ENCODE assay signal across 21 cellular contexts in genomic region chr5:620586-621180, GRCh38.
"Had no signal": no experiment of that assay in that cellular context is flagged by ENCODE, and none has a peak within 500 bp of the region (broad histone marks: within the 10 kb centered on the region; RNA-seq: fewer than 3 reads in every experiment).

No MANE protein-coding gene starts in this region.

- H3K4me1 ChIP-seq: gastrocnemius medialis, heart left ventricle, tibial artery, vagina had no signal

- H3K27me3 ChIP-seq: gastrocnemius medialis, heart left ventricle, neutrophil, tibial artery, vagina had no signal

- DNase-seq: activated CD4-positive, alpha-beta T cell treated with anti-CD3 and anti-CD28 coated beads for 36 hours; activated CD4-positive, alpha-beta T cell treated with anti-CD3 and anti-CD28 coated beads, Interleukin-2, amount 50 U/mL, for 48 hours; activated effector memory CD4-positive, alpha-beta T cell treated with Interleukin-2 at 50 U/mL for 16 hours; activated T-cell treated with anti-CD3 and anti-CD28 coated beads, Interleukin-2, amount 50 U/mL, for 4 hours; effector CD4-positive, alpha-beta T cell; gastrocnemius medialis; immature natural killer cell; mesenchymal stem cell; naive thymus-derived CD4-positive, alpha-beta T cell; stimulated activated CD4-positive, alpha-beta T cell treated with anti-CD3 and anti-CD28 coated beads, Interleukin-12 subunit alpha, Interleukin-12 subunit beta, amount 100 ng/mL, for 4 hours; stimulated activated CD4-positive, alpha-beta T cell treated with anti-CD3 and anti-CD28 coated beads, Interleukin-1b, Interleukin-23, amount 100 ng/mL, for 48 hours; stimulated activated naive CD4-positive, alpha-beta T cell treated with Interleukin-2 at 50 U/mL for 16 hours had no signal

- H3K27ac ChIP-seq: gastrocnemius medialis, heart left ventricle, neutrophil, tibial artery, vagina had no signal

- H3K27ac Mint-ChIP-seq: activated CD4-positive, alpha-beta T cell treated with anti-CD3 and anti-CD28 coated beads for 36 hours; activated naive CD8-positive, alpha-beta T cell; immature natural killer cell; naive thymus-derived CD4-positive, alpha-beta T cell; T-helper 2 cell treated with Interferon-gamma antibody and Interleukin-4, amounts not matched to agents 5 μg/mL and 100 μg/mL, for 36 hours; WTC11 had no signal

- H3K27me3 Mint-ChIP-seq: activated CD4-positive, alpha-beta T cell treated with anti-CD3 and anti-CD28 coated beads for 36 hours; activated naive CD8-positive, alpha-beta T cell; naive thymus-derived CD4-positive, alpha-beta T cell had no signal

- ATAC-seq: activated CD4-positive, alpha-beta T cell treated with anti-CD3 and anti-CD28 coated beads for 36 hours; activated T-cell treated with anti-CD3 and anti-CD28 coated beads, Interleukin-2, amount 50 U/mL, for 4 hours; esophagus mucosa; gastrocnemius medialis; heart left ventricle; naive thymus-derived CD4-positive, alpha-beta T cell; WTC11 had no signal

- H3K4me1 Mint-ChIP-seq: WTC11 had no signal

- H3K9me3 Mint-ChIP-seq: activated T-cell treated with anti-CD3 and anti-CD28 coated beads, Interleukin-2, amount 50 U/mL, for 4 hours; immature natural killer cell; naive thymus-derived CD4-positive, alpha-beta T cell; T-helper 2 cell treated with Interferon-gamma antibody and Interleukin-4, amounts not matched to agents 5 μg/mL and 100 μg/mL, for 36 hours had no signal

- H3K4me3 ChIP-seq: gastrocnemius medialis, heart left ventricle, tibial artery, vagina had no signal

- H3K9me3 ChIP-seq: gastrocnemius medialis, heart left ventricle, neutrophil, tibial artery, vagina had no signal

- H3K36me3 ChIP-seq: gastrocnemius medialis had no signal

- FAIRE-seq: TTC549 had no signal

- H3K4me3 Mint-ChIP-seq: activated CD4-positive, alpha-beta T cell treated with anti-CD3 and anti-CD28 coated beads for 36 hours; activated naive CD8-positive, alpha-beta T cell; activated T-cell treated with anti-CD3 and anti-CD28 coated beads, Interleukin-2, amount 50 U/mL, for 4 hours; immature natural killer cell; naive thymus-derived CD4-positive, alpha-beta T cell; T-helper 2 cell treated with Interferon-gamma antibody and Interleukin-4, amounts not matched to agents 5 μg/mL and 100 μg/mL, for 36 hours; WTC11 had no signal
